ENCODE assay signal across 9 cellular contexts in the genomic region with DNA sequence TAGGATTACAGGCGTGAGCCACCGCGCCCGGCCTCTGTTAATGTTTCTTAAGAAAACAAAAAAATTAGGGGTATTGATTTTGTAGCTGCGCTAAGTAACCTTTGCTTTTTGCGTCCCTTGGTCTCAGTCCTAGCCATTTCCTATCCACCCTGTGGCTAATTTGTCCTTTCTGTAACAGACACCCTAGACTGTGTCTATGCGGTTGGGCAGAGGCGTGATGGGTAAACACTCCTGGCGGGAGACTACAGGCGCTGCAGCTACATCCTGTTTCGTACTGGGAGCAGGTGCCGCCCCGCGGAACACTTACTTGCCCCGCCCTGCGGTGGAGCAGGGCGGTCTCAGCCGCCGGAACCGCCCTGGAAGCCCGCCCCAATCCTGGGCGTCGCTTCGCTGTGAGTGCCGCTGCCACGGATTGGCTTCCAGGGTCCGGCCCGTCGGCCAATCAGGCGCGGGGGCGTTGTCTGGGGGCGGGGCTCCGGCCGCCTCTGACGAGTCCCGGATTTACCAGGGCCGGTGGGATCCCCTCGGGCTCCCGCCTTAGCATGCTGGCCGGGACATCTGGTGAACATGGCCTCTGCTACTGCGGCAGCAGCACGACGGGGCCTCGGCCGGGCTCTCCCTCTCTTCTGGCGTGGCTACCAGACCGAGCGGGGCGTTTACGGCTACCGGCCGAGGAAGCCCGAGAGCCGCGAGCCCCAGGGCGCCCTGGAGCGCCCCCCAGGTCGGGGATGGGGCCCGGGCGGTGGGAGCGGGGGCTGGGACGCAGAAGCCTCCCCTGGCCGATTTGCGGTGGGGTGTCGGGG. TPM values are rescaled to one million over a fixed set of nuclear protein-coding genes. Genes with fewer than 3 reads are reported as not detected.
DNase-seq lines count a peak whose midpoint lies in the region; ATAC-seq, FAIRE-seq and TF ChIP-seq lines count a peak whose summit lies in the region.
"Had no signal": no experiment of that assay in that cellular context is flagged by ENCODE, and none has a peak within 500 bp of the region (broad histone marks: within the 10 kb centered on the region; RNA-seq: fewer than 3 reads in every experiment).

A gene with protein sequence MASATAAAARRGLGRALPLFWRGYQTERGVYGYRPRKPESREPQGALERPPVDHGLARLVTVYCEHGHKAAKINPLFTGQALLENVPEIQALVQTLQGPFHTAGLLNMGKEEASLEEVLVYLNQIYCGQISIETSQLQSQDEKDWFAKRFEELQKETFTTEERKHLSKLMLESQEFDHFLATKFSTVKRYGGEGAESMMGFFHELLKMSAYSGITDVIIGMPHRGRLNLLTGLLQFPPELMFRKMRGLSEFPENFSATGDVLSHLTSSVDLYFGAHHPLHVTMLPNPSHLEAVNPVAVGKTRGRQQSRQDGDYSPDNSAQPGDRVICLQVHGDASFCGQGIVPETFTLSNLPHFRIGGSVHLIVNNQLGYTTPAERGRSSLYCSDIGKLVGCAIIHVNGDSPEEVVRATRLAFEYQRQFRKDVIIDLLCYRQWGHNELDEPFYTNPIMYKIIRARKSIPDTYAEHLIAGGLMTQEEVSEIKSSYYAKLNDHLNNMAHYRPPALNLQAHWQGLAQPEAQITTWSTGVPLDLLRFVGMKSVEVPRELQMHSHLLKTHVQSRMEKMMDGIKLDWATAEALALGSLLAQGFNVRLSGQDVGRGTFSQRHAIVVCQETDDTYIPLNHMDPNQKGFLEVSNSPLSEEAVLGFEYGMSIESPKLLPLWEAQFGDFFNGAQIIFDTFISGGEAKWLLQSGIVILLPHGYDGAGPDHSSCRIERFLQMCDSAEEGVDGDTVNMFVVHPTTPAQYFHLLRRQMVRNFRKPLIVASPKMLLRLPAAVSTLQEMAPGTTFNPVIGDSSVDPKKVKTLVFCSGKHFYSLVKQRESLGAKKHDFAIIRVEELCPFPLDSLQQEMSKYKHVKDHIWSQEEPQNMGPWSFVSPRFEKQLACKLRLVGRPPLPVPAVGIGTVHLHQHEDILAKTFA (plus strand): TSS at position 488 of the 803 bp plus-strand sequence. CDS start 80 bp downstream, at position 568.

- DNase-seq in AG08395 (ENCODE audit: low spot score): peak; percentile 99
- DNase-seq in NCI-H2227 (lab: John Stamatoyannopoulos, UW; ENCODE audit: unreplicated experiment): peak; percentile 97
- DNase-seq in WERI-Rb-1: peak; percentile 95
- DNase-seq in bronchial epithelial cell (ENCODE audit: low read depth): peak; percentile 94
- DNase-seq in iPS-NIHi11 (ENCODE audit: low spot score): peak; percentile 100
- peak; percentile 94 for DNase-seq in smooth muscle cell (lab: John Stamatoyannopoulos, UW; ENCODE audit: unreplicated experiment)

- FAIRE-seq in bronchial epithelial cell (lab: Jason Lieb, UNC): no peak
- FAIRE-seq: colon had no signal

- H3K27me3 ChIP-seq in WERI-Rb-1 (ENCODE audit: insufficient read depth, low read depth, severe bottlenecking) (no peaks in the 10 kb centered on the region), bronchial epithelial cell (ENCODE audit: control insufficient read depth, insufficient read depth, low read length) (no peaks in the 10 kb centered on the region), smooth muscle cell (ENCODE audit: low read depth) (no peaks in the 10 kb centered on the region)

- TF ChIP-seq CTCF in WERI-Rb-1 (IDR thresholded peaks at IDR 0.05; ENCODE audit: low read depth, low read length) (peak; percentile 14; the same call in 1 of the 2 replicates), bronchial epithelial cell (IDR thresholded peaks at IDR 0.05; ENCODE audit: insufficient read depth, low read length, severe bottlenecking) (peak; percentile 39), smooth muscle cell (IDR thresholded peaks at IDR 0.05; ENCODE audit: borderline replicate concordance, insufficient read depth, poor library complexity, severe bottlenecking) (no peak)

- H3K36me3 ChIP-seq in WERI-Rb-1 (no peaks in the 10 kb centered on the region; the same call in 1 of the 2 replicates), bronchial epithelial cell (ENCODE audit: control insufficient read depth, insufficient read depth, low read length) (no peaks in the 10 kb centered on the region), smooth muscle cell (ENCODE audit: low read depth) (no peaks in the 10 kb centered on the region)

- peaks cover 4% of the 10 kb centered on the region for H3K79me2 ChIP-seq in smooth muscle cell (ENCODE audit: low read depth)

- no peaks in the 10 kb centered on the region for H4K20me1 ChIP-seq in smooth muscle cell (ENCODE audit: low read depth)

- H3K4me3 ChIP-seq in WERI-Rb-1 (ENCODE audit: low read depth, low read length) (peak within 1 kb of the TSS; percentile 76), bronchial epithelial cell (ENCODE audit: low read depth, low read length) (peak within 1 kb of the TSS; percentile 87), smooth muscle cell (peak within 1 kb of the TSS; percentile 89)

- H3K9me3 ChIP-seq in WERI-Rb-1 (ENCODE audit: severe bottlenecking) (no peaks in the 10 kb centered on the region), smooth muscle cell (replicated peaks; ENCODE audit: low read depth) (no peaks in the 10 kb centered on the region)

- H3K9ac ChIP-seq in smooth muscle cell (ENCODE audit: low read depth): peak within 1 kb of the TSS; percentile 85

- H3F3A ChIP-seq in smooth muscle cell (ENCODE audit: low read depth): peaks cover 3% of the 10 kb centered on the region

- ATAC-seq in GM18873 (IDR thresholded peaks at IDR 0.05; ENCODE audit: low FRiP score, unreplicated experiment) (peak; percentile 96), HG03139 (IDR thresholded peaks at IDR 0.05; ENCODE audit: unreplicated experiment) (peak; percentile 98)

- WGBS in smooth muscle cell (ENCODE audit: low lambda C conversion rate): 8% methylated on average over 46 of the region's 66 CpGs

- H3K27ac ChIP-seq in WERI-Rb-1: peak within 1 kb of the TSS; percentile 82
- peak within 1 kb of the TSS; percentile 50 for H3K27ac ChIP-seq in smooth muscle cell (ENCODE audit: low read depth)

- H3K4me1 ChIP-seq in smooth muscle cell (ENCODE audit: low read depth): peaks cover 4% of the 10 kb centered on the region

- peak within 1 kb of the TSS; percentile 95 for H3K4me2 ChIP-seq in smooth muscle cell

- H2AFZ ChIP-seq in smooth muscle cell (ENCODE audit: low read depth): peak within 1 kb of the TSS; percentile 93

RNA-seq across cellular contexts. Expression of the gene that starts here (rescaled TPM):
- total RNA-seq in bronchial epithelial cell (18.4 and 20.9 TPM in 2 replicates), smooth muscle cell (9.4 and 18.6 TPM in 2 replicates)
- polyA plus RNA-seq in smooth muscle cell: 8.0 and 16.9 TPM in 2 replicates

Comparison
In these comparisons a context has a peak if more than half of its experiments do, and no peak if none do; other contexts are left out.
1. Peak in every context shown above with its lines: DNase-seq, ATAC-seq, H3K4me3 ChIP-seq and H3K27ac ChIP-seq.